12 cellular contexts compared by ENCODE assay signal in genomic region chr1:7257225-7257624, GRCh38.
"Had no signal": no experiment of that assay in that cellular context is flagged by ENCODE, and none has a peak within 500 bp of the region (broad histone marks: within the 10 kb centered on the region; RNA-seq: fewer than 3 reads in every experiment).

No MANE protein-coding gene starts in this region.

- H3K36me3 Mint-ChIP-seq: activated naive CD8-positive, alpha-beta T cell; brain had no signal

- DNase-seq: activated CD4-positive, CD25-positive, alpha-beta regulatory T cell; activated T-cell treated with anti-CD3 and anti-CD28 coated beads, Interleukin-2, amount 50 U/mL, for 1 hour; amygdala; cerebellar nuclear complex; endodermal cell; erythroblast; hippocampal formation; kidney glomerular epithelial cell; stomach; uterus had no signal

- H3K27ac Mint-ChIP-seq: activated naive CD8-positive, alpha-beta T cell; endodermal cell had no signal

- H3K4me3 Mint-ChIP-seq: activated naive CD8-positive, alpha-beta T cell; brain; endodermal cell had no signal

- H3K9me3 Mint-ChIP-seq: endodermal cell had no signal

- H3K4me1 Mint-ChIP-seq: endodermal cell had no signal
